Comparison of ENCODE assay signal across 12 cellular contexts in genomic region chr12:26056335-26056734, GRCh38.
A peak's percentile ranks its signal among the peaks of the same experiment; 100 is the strongest.
DNase-seq lines count a peak whose midpoint lies in the region; ATAC-seq and TF ChIP-seq lines count a peak whose summit lies in the region.
"Had no signal": no experiment of that assay in that cellular context is flagged by ENCODE, and none has a peak within 500 bp of the region (broad histone marks: within the 10 kb centered on the region; RNA-seq: fewer than 3 reads in every experiment).

No MANE protein-coding gene starts in this region.

- in situ Hi-C loops in Caki2 (cut with HindIII; ENCODE audit: low pct_unique_long_range_greater_than_20kb, low sequenced_read_pairs) = no loop called here
- in situ Hi-C loops in astrocyte of the spinal cord (cut with HindIII; ENCODE audit: low sequenced_read_pairs) = no loop called here

- no peaks in the 10 kb centered on the region; the same call in 1 of the 2 replicates for H3K9me3 ChIP-seq in BE2C
- H3K9me3 ChIP-seq: BLaER1 treated with 17β-estradiol and CSF1 and Interleukin-3, amounts not matched to agents 10 nM and 100 nM had no signal

- no peak for TF ChIP-seq CTCF in astrocyte of the spinal cord (IDR thresholded peaks at IDR 0.05; ENCODE audit: low read depth, low read length)
- TF ChIP-seq CTCF in BE2C (IDR thresholded peaks at IDR 0.05; ENCODE audit: low read depth, low read length) = no peak

- H3K4me3 ChIP-seq in astrocyte of the spinal cord (ENCODE audit: low read depth, low read length) (no peak overlapping the region), BE2C (ENCODE audit: low read depth, low read length) (no peak overlapping the region)
- H3K4me3 ChIP-seq: BLaER1 treated with 17β-estradiol and CSF1 and Interleukin-3, amounts not matched to agents 10 nM and 100 nM; smooth muscle cell had no signal

- H3K36me3 ChIP-seq in BE2C = no peaks in the 10 kb centered on the region
- H3K36me3 ChIP-seq: BLaER1 treated with 17β-estradiol and CSF1 and Interleukin-3, amounts not matched to agents 10 nM and 100 nM had no signal

- H3K4me1 ChIP-seq in BE2C = no peaks in the 10 kb centered on the region
- H3K4me1 ChIP-seq: BLaER1 treated with 17β-estradiol and CSF1 and Interleukin-3, amounts not matched to agents 10 nM and 100 nM had no signal

- ATAC-seq in left colon = peak; percentile 90
- ATAC-seq in HG03280 (IDR thresholded peaks at IDR 0.05; ENCODE audit: unreplicated experiment) = no peak

- intact Hi-C loops in left colon (cut with DNase I, micrococcal nuclease) = no loop called here

- H3K27me3 ChIP-seq in BE2C = no peaks in the 10 kb centered on the region
- H3K27me3 ChIP-seq: BLaER1 treated with 17β-estradiol and CSF1 and Interleukin-3, amounts not matched to agents 10 nM and 100 nM had no signal

- DNase-seq in Caki2 (ENCODE audit: low read depth) (peak; percentile 51), LHCN-M2 (ENCODE audit: low read depth) (peak; percentile 80), astrocyte of the spinal cord (ENCODE audit: low read depth, low spot score) (peak; percentile 65), left colon (no peak), iPS-NIHi11 (ENCODE audit: low spot score) (no peak), BE2C (no peak)
- DNase-seq in activated CD8-positive, alpha-beta memory T cell treated with anti-CD3 and anti-CD28 coated beads for 24 hours = no peak
- DNase-seq: glutamatergic neuron, NCI-H1694 had no signal

Comparison
In these comparisons a context has a peak if more than half of its experiments do, and no peak if none do; other contexts are left out.
1. DNase-seq: peak in Caki2 (single experiment), LHCN-M2 (single experiment) and astrocyte of the spinal cord (single experiment); none in left colon (0 of 2), iPS-NIHi11 (single experiment), BE2C (single experiment) and activated CD8-positive, alpha-beta memory T cell treated with anti-CD3 and anti-CD28 coated beads for 24 hours (single experiment).